In the genomic region with DNA sequence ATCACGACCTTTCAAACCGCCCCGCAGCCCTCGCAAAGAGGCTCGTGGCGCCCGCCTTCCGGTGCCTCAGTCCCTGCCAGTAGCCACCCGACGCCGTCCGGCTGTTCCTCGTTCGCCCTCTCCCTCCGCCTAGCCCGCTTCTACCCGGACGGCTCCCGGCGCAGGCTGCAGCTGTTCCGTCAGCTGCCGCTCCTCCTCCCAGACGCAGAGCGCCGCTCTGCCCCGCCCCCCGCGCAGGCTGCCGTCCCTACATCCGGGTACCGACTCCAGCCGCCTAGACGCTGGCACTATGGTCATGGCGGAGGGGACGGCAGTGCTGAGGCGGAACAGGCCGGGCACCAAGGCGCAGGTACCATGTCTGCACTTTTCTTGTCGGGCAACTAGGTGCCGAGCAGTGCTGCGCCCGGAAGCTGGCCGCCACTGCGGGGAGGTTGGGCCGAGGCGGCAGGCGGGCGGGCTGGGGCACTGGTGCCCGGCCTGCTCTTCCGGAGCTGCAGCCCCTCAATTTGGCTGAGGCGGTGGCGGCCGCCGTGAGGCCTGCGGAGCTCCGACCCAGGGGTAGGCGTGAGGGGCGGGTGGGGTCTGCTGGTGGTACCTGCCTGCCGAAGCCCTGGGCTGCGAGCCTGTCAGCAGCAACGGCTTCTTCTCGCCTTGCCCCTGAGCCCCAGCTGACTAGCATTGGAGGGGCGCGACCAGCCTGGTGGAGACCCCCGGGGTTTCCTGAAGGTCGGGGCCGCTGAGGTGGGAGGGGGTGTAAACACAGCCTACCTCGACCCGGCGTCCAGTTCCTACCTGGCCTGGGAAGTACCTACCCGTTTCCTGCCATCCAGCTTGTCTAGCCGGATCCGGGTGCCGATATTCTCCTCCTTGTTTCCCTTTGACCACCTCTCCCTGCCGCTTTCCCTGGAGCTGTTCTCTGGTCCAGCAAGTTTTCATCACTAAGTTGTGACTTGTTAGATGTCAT, we compare ENCODE assay signal across 1 cellular context.
TF ChIP-seq lines count a peak whose summit lies in the region.

A gene (plus strand): TSS at position 269 of the 964 bp plus-strand sequence. CDS start 21 bp downstream, at position 290.

TF ChIP-seq in K562, 482 proteins besides CTCF, POLR2A, EP300 and RAD21 (continued from another document and continues in another):
- TF ChIP-seq, protein P1, sequence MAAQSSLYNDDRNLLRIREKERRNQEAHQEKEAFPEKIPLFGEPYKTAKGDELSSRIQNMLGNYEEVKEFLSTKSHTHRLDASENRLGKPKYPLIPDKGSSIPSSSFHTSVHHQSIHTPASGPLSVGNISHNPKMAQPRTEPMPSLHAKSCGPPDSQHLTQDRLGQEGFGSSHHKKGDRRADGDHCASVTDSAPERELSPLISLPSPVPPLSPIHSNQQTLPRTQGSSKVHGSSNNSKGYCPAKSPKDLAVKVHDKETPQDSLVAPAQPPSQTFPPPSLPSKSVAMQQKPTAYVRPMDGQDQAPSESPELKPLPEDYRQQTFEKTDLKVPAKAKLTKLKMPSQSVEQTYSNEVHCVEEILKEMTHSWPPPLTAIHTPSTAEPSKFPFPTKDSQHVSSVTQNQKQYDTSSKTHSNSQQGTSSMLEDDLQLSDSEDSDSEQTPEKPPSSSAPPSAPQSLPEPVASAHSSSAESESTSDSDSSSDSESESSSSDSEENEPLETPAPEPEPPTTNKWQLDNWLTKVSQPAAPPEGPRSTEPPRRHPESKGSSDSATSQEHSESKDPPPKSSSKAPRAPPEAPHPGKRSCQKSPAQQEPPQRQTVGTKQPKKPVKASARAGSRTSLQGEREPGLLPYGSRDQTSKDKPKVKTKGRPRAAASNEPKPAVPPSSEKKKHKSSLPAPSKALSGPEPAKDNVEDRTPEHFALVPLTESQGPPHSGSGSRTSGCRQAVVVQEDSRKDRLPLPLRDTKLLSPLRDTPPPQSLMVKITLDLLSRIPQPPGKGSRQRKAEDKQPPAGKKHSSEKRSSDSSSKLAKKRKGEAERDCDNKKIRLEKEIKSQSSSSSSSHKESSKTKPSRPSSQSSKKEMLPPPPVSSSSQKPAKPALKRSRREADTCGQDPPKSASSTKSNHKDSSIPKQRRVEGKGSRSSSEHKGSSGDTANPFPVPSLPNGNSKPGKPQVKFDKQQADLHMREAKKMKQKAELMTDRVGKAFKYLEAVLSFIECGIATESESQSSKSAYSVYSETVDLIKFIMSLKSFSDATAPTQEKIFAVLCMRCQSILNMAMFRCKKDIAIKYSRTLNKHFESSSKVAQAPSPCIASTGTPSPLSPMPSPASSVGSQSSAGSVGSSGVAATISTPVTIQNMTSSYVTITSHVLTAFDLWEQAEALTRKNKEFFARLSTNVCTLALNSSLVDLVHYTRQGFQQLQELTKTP (IDR thresholded peaks at IDR 0.05; ENCODE audit: low read depth in 1 of 2, partially characterized antibody in 2 of 2), result no peak
- TF ChIP-seq ZNF316 (IDR thresholded peaks at IDR 0.05) (no peak), PHF8 (IDR thresholded peaks at IDR 0.05; ENCODE audit: borderline replicate concordance, low read length) (peak; percentile 96), NFRKB (IDR thresholded peaks at IDR 0.05; ENCODE audit: low read depth) (peak; percentile 53; the same call in 1 of the 2 replicates), ZNF696 (CRISPR knock-in tag; conservative IDR thresholded peaks at IDR 0.05) (no peak), PURB (CRISPR knock-in tag; IDR thresholded peaks at IDR 0.05; ENCODE audit: low read depth) (no peak), E2F3 (CRISPR knock-in tag; IDR thresholded peaks at IDR 0.05) (no peak), ZC3H8 (IDR thresholded peaks at IDR 0.05) (no peak), ZNF589 (CRISPR knock-in tag; IDR thresholded peaks at IDR 0.05; ENCODE audit: low read depth) (no peak), SP2 (IDR thresholded peaks at IDR 0.05; ENCODE audit: extremely low read depth, low read depth, low read length, poor library complexity, severe bottlenecking) (no peak), ZNF175 (CRISPR knock-in tag; IDR thresholded peaks at IDR 0.05; ENCODE audit: low read depth) (no peak), CBX8 (IDR thresholded peaks at IDR 0.05; ENCODE audit: borderline replicate concordance, extremely low read depth, low read depth, low read length, poor library complexity, severe bottlenecking) (no peak), YY1 (IDR thresholded peaks at IDR 0.05; ENCODE audit: borderline replicate concordance in 1 of 3, control insufficient read depth in 1 of 3, extremely low read depth in 1 of 3, insufficient read depth in 3 of 3, insufficient read length in 1 of 3, insufficient replicate concordance in 2 of 3, low read depth in 1 of 3, low read length in 2 of 3) (peak; percentile 46 to 87 (median 81)), ELF2 (CRISPR knock-in tag; IDR thresholded peaks at IDR 0.05) (peak; percentile 80), ZNF764 (CRISPR knock-in tag; IDR thresholded peaks at IDR 0.05; ENCODE audit: low read depth) (no peak), CBFA2T2 (conservative IDR thresholded peaks at IDR 0.05) (no peak), ZC3H11A (IDR thresholded peaks at IDR 0.05; ENCODE audit: low read depth, low read length) (no peak), ILK (tag; IDR thresholded peaks at IDR 0.05; ENCODE audit: borderline replicate concordance, low read depth) (no peak), HMGN3 (IDR thresholded peaks at IDR 0.05; ENCODE audit: borderline replicate concordance, extremely low read depth, insufficient read length, low read depth, low read length) (peak; percentile 91), JUNB (CRISPR knock-in tag; conservative IDR thresholded peaks at IDR 0.05) (no peak), HIVEP1 (CRISPR knock-in tag; IDR thresholded peaks at IDR 0.05) (no peak), RBM15 (IDR thresholded peaks at IDR 0.05; ENCODE audit: insufficient read depth, low read length) (no peak), ZNF263 (CRISPR knock-in tag; IDR thresholded peaks at IDR 0.05; ENCODE audit: borderline replicate concordance) (peak; percentile 9; the same call in 1 of the 2 replicates), RBM14 (IDR thresholded peaks at IDR 0.05; ENCODE audit: borderline replicate concordance, insufficient read depth, low read depth, low read length) (0 out of 2 replicates have a peak, but pooled peaks have one; percentile 37), KDM4B (IDR thresholded peaks at IDR 0.05; ENCODE audit: borderline replicate concordance in 2 of 2, low read depth in 1 of 2) (peak in 1 of 2 experiments; percentile 65; a peak in 1 of 4 replicates), ZNF75A (CRISPR knock-in tag; IDR thresholded peaks at IDR 0.05) (no peak), NR3C1 (CRISPR knock-in tag; IDR thresholded peaks at IDR 0.05) (no peak), CHCHD3 (CRISPR knock-in tag; IDR thresholded peaks at IDR 0.05) (no peak)
- TF ChIP-seq, protein P2, sequence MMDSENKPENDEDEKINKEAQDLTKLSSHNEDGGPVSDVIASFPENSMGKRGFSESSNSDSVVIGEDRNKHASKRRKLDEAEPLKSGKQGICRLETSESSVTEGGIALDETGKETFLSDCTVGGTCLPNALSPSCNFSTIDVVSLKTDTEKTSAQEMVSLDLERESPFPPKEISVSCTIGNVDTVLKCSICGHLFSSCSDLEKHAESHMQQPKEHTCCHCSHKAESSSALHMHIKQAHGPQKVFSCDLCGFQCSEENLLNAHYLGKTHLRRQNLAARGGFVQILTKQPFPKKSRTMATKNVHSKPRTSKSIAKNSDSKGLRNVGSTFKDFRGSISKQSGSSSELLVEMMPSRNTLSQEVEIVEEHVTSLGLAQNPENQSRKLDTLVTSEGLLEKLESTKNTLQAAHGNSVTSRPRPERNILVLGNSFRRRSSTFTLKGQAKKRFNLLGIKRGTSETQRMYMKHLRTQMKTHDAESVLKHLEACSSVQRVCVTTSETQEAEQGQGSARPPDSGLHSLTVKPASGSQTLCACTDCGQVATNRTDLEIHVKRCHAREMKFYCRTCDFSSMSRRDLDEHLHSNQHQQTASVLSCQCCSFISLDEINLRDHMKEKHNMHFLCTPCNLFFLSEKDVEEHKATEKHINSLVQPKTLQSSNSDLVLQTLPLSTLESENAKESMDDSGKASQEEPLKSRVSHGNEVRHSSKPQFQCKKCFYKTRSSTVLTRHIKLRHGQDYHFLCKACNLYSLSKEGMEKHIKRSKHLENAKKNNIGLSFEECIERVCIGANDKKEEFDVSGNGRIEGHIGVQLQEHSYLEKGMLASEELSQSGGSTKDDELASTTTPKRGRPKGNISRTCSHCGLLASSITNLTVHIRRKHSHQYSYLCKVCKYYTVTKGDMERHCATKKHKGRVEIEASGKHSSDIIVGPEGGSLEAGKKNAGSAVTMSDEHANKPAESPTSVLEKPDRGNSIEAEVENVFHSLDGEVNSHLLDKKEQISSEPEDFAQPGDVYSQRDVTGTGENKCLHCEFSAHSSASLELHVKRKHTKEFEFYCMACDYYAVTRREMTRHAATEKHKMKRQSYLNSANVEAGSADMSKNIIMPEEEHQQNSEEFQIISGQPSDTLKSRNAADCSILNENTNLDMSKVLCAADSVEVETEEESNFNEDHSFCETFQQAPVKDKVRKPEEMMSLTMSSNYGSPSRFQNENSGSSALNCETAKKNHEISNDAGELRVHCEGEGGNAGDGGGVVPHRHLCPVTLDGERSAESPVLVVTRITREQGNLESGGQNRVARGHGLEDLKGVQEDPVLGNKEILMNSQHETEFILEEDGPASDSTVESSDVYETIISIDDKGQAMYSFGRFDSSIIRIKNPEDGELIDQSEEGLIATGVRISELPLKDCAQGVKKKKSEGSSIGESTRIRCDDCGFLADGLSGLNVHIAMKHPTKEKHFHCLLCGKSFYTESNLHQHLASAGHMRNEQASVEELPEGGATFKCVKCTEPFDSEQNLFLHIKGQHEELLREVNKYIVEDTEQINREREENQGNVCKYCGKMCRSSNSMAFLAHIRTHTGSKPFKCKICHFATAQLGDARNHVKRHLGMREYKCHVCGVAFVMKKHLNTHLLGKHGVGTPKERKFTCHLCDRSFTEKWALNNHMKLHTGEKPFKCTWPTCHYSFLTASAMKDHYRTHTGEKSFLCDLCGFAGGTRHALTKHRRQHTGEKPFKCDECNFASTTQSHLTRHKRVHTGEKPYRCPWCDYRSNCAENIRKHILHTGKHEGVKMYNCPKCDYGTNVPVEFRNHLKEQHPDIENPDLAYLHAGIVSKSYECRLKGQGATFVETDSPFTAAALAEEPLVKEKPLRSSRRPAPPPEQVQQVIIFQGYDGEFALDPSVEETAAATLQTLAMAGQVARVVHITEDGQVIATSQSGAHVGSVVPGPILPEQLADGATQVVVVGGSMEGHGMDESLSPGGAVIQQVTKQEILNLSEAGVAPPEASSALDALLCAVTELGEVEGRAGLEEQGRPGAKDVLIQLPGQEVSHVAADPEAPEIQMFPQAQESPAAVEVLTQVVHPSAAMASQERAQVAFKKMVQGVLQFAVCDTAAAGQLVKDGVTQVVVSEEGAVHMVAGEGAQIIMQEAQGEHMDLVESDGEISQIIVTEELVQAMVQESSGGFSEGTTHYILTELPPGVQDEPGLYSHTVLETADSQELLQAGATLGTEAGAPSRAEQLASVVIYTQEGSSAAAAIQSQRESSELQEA (IDR thresholded peaks at IDR 0.05; ENCODE audit: low read depth), result no peak
- TF ChIP-seq, protein P3, sequence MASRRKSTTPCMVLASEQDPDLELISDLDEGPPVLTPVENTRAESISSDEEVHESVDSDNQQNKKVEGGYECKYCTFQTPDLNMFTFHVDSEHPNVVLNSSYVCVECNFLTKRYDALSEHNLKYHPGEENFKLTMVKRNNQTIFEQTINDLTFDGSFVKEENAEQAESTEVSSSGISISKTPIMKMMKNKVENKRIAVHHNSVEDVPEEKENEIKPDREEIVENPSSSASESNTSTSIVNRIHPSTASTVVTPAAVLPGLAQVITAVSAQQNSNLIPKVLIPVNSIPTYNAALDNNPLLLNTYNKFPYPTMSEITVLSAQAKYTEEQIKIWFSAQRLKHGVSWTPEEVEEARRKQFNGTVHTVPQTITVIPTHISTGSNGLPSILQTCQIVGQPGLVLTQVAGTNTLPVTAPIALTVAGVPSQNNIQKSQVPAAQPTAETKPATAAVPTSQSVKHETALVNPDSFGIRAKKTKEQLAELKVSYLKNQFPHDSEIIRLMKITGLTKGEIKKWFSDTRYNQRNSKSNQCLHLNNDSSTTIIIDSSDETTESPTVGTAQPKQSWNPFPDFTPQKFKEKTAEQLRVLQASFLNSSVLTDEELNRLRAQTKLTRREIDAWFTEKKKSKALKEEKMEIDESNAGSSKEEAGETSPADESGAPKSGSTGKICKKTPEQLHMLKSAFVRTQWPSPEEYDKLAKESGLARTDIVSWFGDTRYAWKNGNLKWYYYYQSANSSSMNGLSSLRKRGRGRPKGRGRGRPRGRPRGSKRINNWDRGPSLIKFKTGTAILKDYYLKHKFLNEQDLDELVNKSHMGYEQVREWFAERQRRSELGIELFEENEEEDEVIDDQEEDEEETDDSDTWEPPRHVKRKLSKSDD (conservative IDR thresholded peaks at IDR 0.05; ENCODE audit: low read length), result 0 out of 2 replicates have a peak, but pooled peaks have one; percentile 49
- TF ChIP-seq, protein P4, sequence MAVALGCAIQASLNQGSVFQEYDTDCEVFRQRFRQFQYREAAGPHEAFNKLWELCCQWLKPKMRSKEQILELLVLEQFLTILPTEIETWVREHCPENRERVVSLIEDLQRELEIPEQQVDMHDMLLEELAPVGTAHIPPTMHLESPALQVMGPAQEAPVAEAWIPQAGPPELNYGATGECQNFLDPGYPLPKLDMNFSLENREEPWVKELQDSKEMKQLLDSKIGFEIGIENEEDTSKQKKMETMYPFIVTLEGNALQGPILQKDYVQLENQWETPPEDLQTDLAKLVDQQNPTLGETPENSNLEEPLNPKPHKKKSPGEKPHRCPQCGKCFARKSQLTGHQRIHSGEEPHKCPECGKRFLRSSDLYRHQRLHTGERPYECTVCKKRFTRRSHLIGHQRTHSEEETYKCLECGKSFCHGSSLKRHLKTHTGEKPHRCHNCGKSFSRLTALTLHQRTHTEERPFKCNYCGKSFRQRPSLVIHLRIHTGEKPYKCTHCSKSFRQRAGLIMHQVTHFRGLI (CRISPR knock-in tag; IDR thresholded peaks at IDR 0.05), result no peak
- TF ChIP-seq, protein P5, sequence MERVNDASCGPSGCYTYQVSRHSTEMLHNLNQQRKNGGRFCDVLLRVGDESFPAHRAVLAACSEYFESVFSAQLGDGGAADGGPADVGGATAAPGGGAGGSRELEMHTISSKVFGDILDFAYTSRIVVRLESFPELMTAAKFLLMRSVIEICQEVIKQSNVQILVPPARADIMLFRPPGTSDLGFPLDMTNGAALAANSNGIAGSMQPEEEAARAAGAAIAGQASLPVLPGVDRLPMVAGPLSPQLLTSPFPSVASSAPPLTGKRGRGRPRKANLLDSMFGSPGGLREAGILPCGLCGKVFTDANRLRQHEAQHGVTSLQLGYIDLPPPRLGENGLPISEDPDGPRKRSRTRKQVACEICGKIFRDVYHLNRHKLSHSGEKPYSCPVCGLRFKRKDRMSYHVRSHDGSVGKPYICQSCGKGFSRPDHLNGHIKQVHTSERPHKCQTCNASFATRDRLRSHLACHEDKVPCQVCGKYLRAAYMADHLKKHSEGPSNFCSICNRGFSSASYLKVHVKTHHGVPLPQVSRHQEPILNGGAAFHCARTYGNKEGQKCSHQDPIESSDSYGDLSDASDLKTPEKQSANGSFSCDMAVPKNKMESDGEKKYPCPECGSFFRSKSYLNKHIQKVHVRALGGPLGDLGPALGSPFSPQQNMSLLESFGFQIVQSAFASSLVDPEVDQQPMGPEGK (CRISPR knock-in tag; IDR thresholded peaks at IDR 0.05; ENCODE audit: borderline replicate concordance), result no peak
- TF ChIP-seq, protein P6, sequence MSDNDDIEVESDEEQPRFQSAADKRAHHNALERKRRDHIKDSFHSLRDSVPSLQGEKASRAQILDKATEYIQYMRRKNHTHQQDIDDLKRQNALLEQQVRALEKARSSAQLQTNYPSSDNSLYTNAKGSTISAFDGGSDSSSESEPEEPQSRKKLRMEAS (CRISPR knock-in tag; IDR thresholded peaks at IDR 0.05), result peak; percentile 80
